ENCODE assay signal across 10 cellular contexts in the genomic region with DNA sequence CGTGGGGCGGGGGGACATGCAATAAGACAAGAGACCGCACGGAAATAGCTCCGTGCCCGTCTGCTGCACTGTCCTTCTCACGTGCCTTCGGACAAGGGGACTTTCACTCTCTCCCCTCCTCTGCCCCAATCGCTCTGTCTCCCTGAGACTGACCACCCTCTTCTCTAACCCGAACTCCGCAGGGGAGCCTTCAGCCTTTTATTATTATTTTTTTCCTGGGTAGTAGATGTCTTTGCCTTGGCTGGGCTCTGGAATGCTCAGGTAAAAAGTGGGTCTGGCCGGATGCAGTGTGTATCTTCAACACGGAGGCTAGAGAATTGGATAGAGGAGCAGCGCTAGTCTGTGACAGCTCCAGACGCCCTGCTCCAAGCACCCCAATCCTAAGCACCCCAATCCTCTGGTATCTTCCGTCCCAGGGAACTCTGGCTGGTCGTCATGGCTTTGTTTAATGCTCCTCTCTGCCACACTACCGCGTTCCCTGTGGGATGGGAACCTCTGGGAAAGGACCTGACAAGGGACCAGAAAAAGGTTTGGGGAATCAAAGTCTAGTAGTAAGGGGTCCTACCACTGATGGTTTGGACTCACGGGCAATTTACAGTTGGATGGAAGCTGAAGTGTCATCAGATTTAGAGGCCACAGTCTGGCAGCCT. TPM values are rescaled to one million over a fixed set of nuclear protein-coding genes. Genes with fewer than 3 reads are reported as not detected.
DNase-seq lines count a peak whose midpoint lies in the region; ATAC-seq and TF ChIP-seq lines count a peak whose summit lies in the region.
"Had no signal": no experiment of that assay in that cellular context is flagged by ENCODE, and none has a peak within 500 bp of the region (broad histone marks: within the 10 kb centered on the region; RNA-seq: fewer than 3 reads in every experiment).

No MANE protein-coding gene starts in this region.

- H2BK15ac ChIP-seq in IMR-90 (ENCODE audit: low read depth, low read length): no peak overlapping the region

- H3K27me3 ChIP-seq in CD4-positive, CD25-positive, alpha-beta regulatory T cell (ENCODE audit: control insufficient read depth, insufficient read depth, low read length): peaks cover 49% of the 10 kb centered on the region
- H3K27me3 ChIP-seq in IMR-90 (ENCODE audit: control insufficient read depth, insufficient read depth, low read length): peaks cover 67% of the 10 kb centered on the region
- H3K27me3 ChIP-seq in parathyroid adenoma (ENCODE audit: control insufficient read depth, insufficient read depth, low read length): peaks cover 4% of the 10 kb centered on the region

- H3K9ac ChIP-seq in IMR-90 (ENCODE audit: low read depth, low read length): no peak overlapping the region
- H3K9ac ChIP-seq in parathyroid adenoma: no peak overlapping the region

- TF ChIP-seq POLR2A in IMR-90 (IDR thresholded peaks at IDR 0.05; ENCODE audit: low read depth, low read length): no peak

- TF ChIP-seq CTCF in IMR-90 (conservative IDR thresholded peaks at IDR 0.05; ENCODE audit: low read depth, low read length) (no peak), epithelial cell of proximal tubule (conservative IDR thresholded peaks at IDR 0.05; ENCODE audit: low read depth, low read length) (no peak), parathyroid adenoma (IDR thresholded peaks at IDR 0.05) (no peak)

- no peaks in the 10 kb centered on the region for H3K79me2 ChIP-seq in parathyroid adenoma

- H4K91ac ChIP-seq in IMR-90 (ENCODE audit: insufficient read depth, low read depth, low read length): no peak overlapping the region

- no peak for ATAC-seq in CD4-positive, CD25-positive, alpha-beta regulatory T cell (ENCODE audit: low read depth in 2 of 2)
- ATAC-seq in IMR-90 (ENCODE audit: low read depth): no peak

- CTCF ChIA-PET in IMR-90 (lab: Yijun Ruan, JAX): interaction anchor here (0.7 kb wide), 1 partner anchor 36 kb away, joined by 3 read pairs; no protein-coding TSS in a partner anchor

- in situ Hi-C loops in IMR-90 (cut with MboI; ENCODE audit: low sequenced_read_pairs): loop anchor here (10.0 kb wide), 2 partner anchors 75 to 195 kb away; a partner anchor contains a TSS

- BruUV-seq in IMR-90 (replicated peaks; lab: Mats Ljungman, UMichigan): no TSS peak

- H3K4me1 Mint-ChIP-seq in CD4-positive, CD25-positive, alpha-beta regulatory T cell: peaks cover 5 to 24% (median 11%) of the 10 kb centered on the region in 4 donors

- no peak overlapping the region for H3K14ac ChIP-seq in IMR-90 (replicated peaks; ENCODE audit: low read depth, low read length)

- no peaks in the 10 kb centered on the region; the same call in 1 of the 2 replicates for H3K9me1 ChIP-seq in IMR-90 (ENCODE audit: insufficient read depth, low read length)

- no CpG with 5 or more reads among the region's 20 CpGs for WGBS in IMR-90 (ENCODE audit: extremely low coverage in 2 of 2, insufficient read length in 1 of 2), 2 experiments

- H3K18ac ChIP-seq in IMR-90 (ENCODE audit: low read depth, low read length): no peak overlapping the region

- peak overlapping the region; percentile 71; the same call in 1 of the 2 replicates for H3K4me2 ChIP-seq in IMR-90 (ENCODE audit: low read depth, low read length)
- peak overlapping the region; percentile 59 for H3K4me2 ChIP-seq in parathyroid adenoma (ENCODE audit: low read length)

- H2BK20ac ChIP-seq in IMR-90 (ENCODE audit: low read depth, low read length): no peak overlapping the region

- no peaks in the 10 kb centered on the region for H3K9me3 Mint-ChIP-seq in CD4-positive, CD25-positive, alpha-beta regulatory T cell

- no peak for TF ChIP-seq RAD21 in IMR-90 (IDR thresholded peaks at IDR 0.05; ENCODE audit: low read length)

- H2BK120ac ChIP-seq in IMR-90 (ENCODE audit: low read depth, low read length): no peak overlapping the region

- dilution Hi-C loops in IMR-90 (cut with HindIII; ENCODE audit: low sequenced_read_pairs, unreplicated experiment): no loop called here

- H2AK9ac ChIP-seq in IMR-90 (replicated peaks; ENCODE audit: low read depth, low read length, poor library complexity): no peak overlapping the region

- H3K56ac ChIP-seq in IMR-90 (ENCODE audit: extremely low read depth, insufficient read depth, low read length): no peak overlapping the region

- H3K9me3 ChIP-seq in CD4-positive, CD25-positive, alpha-beta regulatory T cell (ENCODE audit: control insufficient read depth in 2 of 2, low read length in 2 of 2): no peaks in the 10 kb centered on the region
- H3K9me3 ChIP-seq in IMR-90 (ENCODE audit: control insufficient read depth, insufficient read depth, low read length) (no peaks in the 10 kb centered on the region), parathyroid adenoma (ENCODE audit: control insufficient read depth, low read length) (no peaks in the 10 kb centered on the region)

- no peaks in the 10 kb centered on the region for H4K20me1 ChIP-seq in IMR-90 (ENCODE audit: insufficient read depth, low read length)

- H3K27ac Mint-ChIP-seq in CD4-positive, CD25-positive, alpha-beta regulatory T cell: no peak overlapping the region

- H3K36me3 Mint-ChIP-seq in CD4-positive, CD25-positive, alpha-beta regulatory T cell: no peaks in the 10 kb centered on the region

- H3K79me1 ChIP-seq in IMR-90 (ENCODE audit: low read depth in 1 of 2, low read length in 2 of 2): no peaks in the 10 kb centered on the region

- no peak for DNase-seq in CD4-positive, CD25-positive, alpha-beta regulatory T cell
- DNase-seq in IMR-90 (no peak), epithelial cell of proximal tubule (ENCODE audit: low read depth) (no peak), DMS153 (lab: John Stamatoyannopoulos, UW) (no peak), DMS79 treated with DMSO at 0.1 percent for 48 hours (lab: John Stamatoyannopoulos, UW) (no peak), RPMI8226 (no peak), SHP77 (lab: John Stamatoyannopoulos, UW) (no peak)
- DNase-seq: GF-D8, NCI-H1436 treated with DMSO at 0.1 percent for 48 hours had no signal

- intact Hi-C loops in IMR-90 (cut with micrococcal nuclease): no loop called here

- peaks cover 85% of the 10 kb centered on the region for H3K27me3 Mint-ChIP-seq in CD4-positive, CD25-positive, alpha-beta regulatory T cell

- H3K4me3 ChIP-seq in CD4-positive, CD25-positive, alpha-beta regulatory T cell (ENCODE audit: low read depth, low read length): no peak overlapping the region
- H3K4me3 ChIP-seq in IMR-90 (ENCODE audit: insufficient read depth, low read depth, low read length) (no peak overlapping the region; the same call in 1 of the 2 replicates), epithelial cell of proximal tubule (ENCODE audit: low read depth, low read length) (peak overlapping the region; percentile 3), parathyroid adenoma (ENCODE audit: low read depth, low read length) (no peak overlapping the region)

- no peak overlapping the region for H4K8ac ChIP-seq in IMR-90 (ENCODE audit: low read depth in 2 of 2, low read length in 2 of 2)

- H2BK5ac ChIP-seq in IMR-90 (ENCODE audit: low read depth, low read length, poor library complexity, severe bottlenecking): no peak overlapping the region

- H4K5ac ChIP-seq in IMR-90 (ENCODE audit: low read depth, low read length): no peak overlapping the region

- POLR2A ChIA-PET in IMR-90 (lab: Charles Lee; ENCODE audit: unreplicated experiment): no interaction called here

- H3K36me3 ChIP-seq in CD4-positive, CD25-positive, alpha-beta regulatory T cell (ENCODE audit: control insufficient read depth, insufficient read depth, low read length): no peaks in the 10 kb centered on the region
- H3K36me3 ChIP-seq in IMR-90 (ENCODE audit: control insufficient read depth, insufficient read depth, low read length): no peaks in the 10 kb centered on the region
- H3K36me3 ChIP-seq in parathyroid adenoma (ENCODE audit: control insufficient read depth, insufficient read depth, low read length): no peaks in the 10 kb centered on the region

- H2AFZ ChIP-seq in IMR-90 (replicated peaks; ENCODE audit: low read length, poor library complexity) (peak overlapping the region; percentile 1), parathyroid adenoma (peak overlapping the region; percentile 68)

- H3K4ac ChIP-seq in IMR-90 (ENCODE audit: low read depth, low read length): no peak overlapping the region

- H3K23ac ChIP-seq in IMR-90 (ENCODE audit: low read depth, low read length): peak overlapping the region; percentile 62; the same call in 1 of the 2 replicates

- H3K4me1 ChIP-seq in CD4-positive, CD25-positive, alpha-beta regulatory T cell (ENCODE audit: control insufficient read depth, insufficient read depth, low read length, poor library complexity, severe bottlenecking): peaks cover 20% of the 10 kb centered on the region
- H3K4me1 ChIP-seq in IMR-90 (ENCODE audit: control insufficient read depth, insufficient read depth, low read length): no peaks in the 10 kb centered on the region; the same call in 1 of the 2 replicates
- no peaks in the 10 kb centered on the region for H3K4me1 ChIP-seq in parathyroid adenoma

- peak overlapping the region in 3 of 4 donors; percentile 48 to 67 (median 52) for H3K4me3 Mint-ChIP-seq in CD4-positive, CD25-positive, alpha-beta regulatory T cell

- no peak overlapping the region for H3K27ac ChIP-seq in CD4-positive, CD25-positive, alpha-beta regulatory T cell (ENCODE audit: insufficient read depth, low read length, poor library complexity, severe bottlenecking)
- H3K27ac ChIP-seq in IMR-90 (ENCODE audit: insufficient read depth, low read length) (no peak overlapping the region), parathyroid adenoma (no peak overlapping the region)

- H2AK5ac ChIP-seq in IMR-90 (ENCODE audit: low read depth, low read length): no peak overlapping the region

RNA-seq across cellular contexts. Expression of a gene that starts 25.1 kb away (rescaled TPM):
- total RNA-seq in CD4-positive, CD25-positive, alpha-beta regulatory T cell: 4.4 TPM
- polyA plus RNA-seq in CD4-positive, CD25-positive, alpha-beta regulatory T cell: 1 to 10 TPM in 2 of 4 donors, under 1 TPM in 2; 0.34 to 4.6 (median 1.3) TPM
- total RNA-seq in IMR-90 (2012; rRNA removed): 10.3 and 12.0 TPM in 2 replicates
- polyA plus RNA-seq in IMR-90 (2012; rRNA removed): 54.1 and 64.5 TPM in 2 replicates
- 20.7 and 53.7 TPM in 2 replicates for polyA plus RNA-seq in IMR-90 (2012; cell fraction: cytosol; rRNA removed)
- 445 and 537 TPM in 2 replicates for polyA plus RNA-seq in IMR-90 (2012; cell fraction: nucleus; rRNA removed; ENCODE audit: low replicate concordance)
- total RNA-seq in epithelial cell of proximal tubule: 18.9 and 30.6 TPM in 2 replicates

RNA-seq across cellular contexts. Expression of a gene that starts 39.9 kb away (rescaled TPM):
- total RNA-seq in CD4-positive, CD25-positive, alpha-beta regulatory T cell: 10.0 TPM
- polyA plus RNA-seq in CD4-positive, CD25-positive, alpha-beta regulatory T cell: 1 to 10 TPM; 1.9 to 5.4 (median 4.2) TPM
- total RNA-seq in IMR-90 (2012; rRNA removed) (5.0 and 6.4 TPM in 2 replicates), epithelial cell of proximal tubule (7.2 and 8.5 TPM in 2 replicates)
- polyA plus RNA-seq in IMR-90 (2012; rRNA removed): 4.8 and 6.0 TPM in 2 replicates
- polyA plus RNA-seq in IMR-90 (2012; cell fraction: cytosol; rRNA removed): 2.5 and 2.6 TPM in 2 replicates
- 6.8 and 33.8 TPM in 2 replicates for polyA plus RNA-seq in IMR-90 (2012; cell fraction: nucleus; rRNA removed; ENCODE audit: low replicate concordance)

RNA-seq across cellular contexts. Expression of a gene that starts 57.6 kb away (rescaled TPM):
- 1.0 TPM for total RNA-seq in CD4-positive, CD25-positive, alpha-beta regulatory T cell
- under 1 TPM in 1 of 4 donors, not detected in 3; 0.05 TPM for polyA plus RNA-seq in CD4-positive, CD25-positive, alpha-beta regulatory T cell
- 0.56 and 0.72 TPM in 2 replicates for total RNA-seq in IMR-90 (2012; rRNA removed)
- polyA plus RNA-seq in IMR-90 (2012; rRNA removed): 0.82 and 1.4 TPM in 2 replicates
- polyA plus RNA-seq in IMR-90 (2012; cell fraction: cytosol; rRNA removed): 0.55 and 1.0 TPM in 2 replicates
- polyA plus RNA-seq in IMR-90 (2012; cell fraction: nucleus; rRNA removed; ENCODE audit: low replicate concordance): 1.3 and 3.6 TPM in 2 replicates
- total RNA-seq in epithelial cell of proximal tubule: 1.4 and 1.9 TPM in 2 replicates
